7 cellular contexts compared by ENCODE assay signal in the genomic region with DNA sequence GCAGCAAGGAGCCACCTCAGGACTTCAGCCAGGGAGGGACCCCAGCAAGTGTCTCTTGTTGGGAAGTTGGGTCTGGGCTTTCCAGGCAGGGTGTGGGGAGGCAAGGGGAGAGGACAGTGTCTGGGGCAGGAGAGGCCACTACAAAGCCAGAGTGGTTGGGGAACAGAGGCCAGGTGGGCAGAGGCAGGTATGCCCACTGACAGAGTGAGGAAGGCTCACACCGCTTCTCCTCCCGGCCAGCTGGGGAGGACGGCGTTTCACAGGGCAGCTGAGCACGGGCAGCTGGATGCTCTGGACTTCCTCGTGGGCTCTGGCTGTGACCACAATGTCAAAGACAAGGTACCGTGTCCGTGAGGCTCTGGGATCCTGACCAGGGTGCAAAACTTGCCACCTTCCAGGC.
"Had no signal": no experiment of that assay in that cellular context is flagged by ENCODE, and none has a peak within 500 bp of the region (broad histone marks: within the 10 kb centered on the region; RNA-seq: fewer than 3 reads in every experiment).

No MANE protein-coding gene starts in this region.

- H3K4me2 ChIP-seq: GM23338 had no signal

- H3K36me3 ChIP-seq: HAP-1 had no signal

- H3K4me3 ChIP-seq: GM23338, HAP-1 had no signal

- H3K9me3 Mint-ChIP-seq: GM23338, HFFc6 had no signal

- H3K4me3 Mint-ChIP-seq: GM23338, HFFc6 had no signal

- ATAC-seq: GM23338, HCT116, HepG2 had no signal

- H3K4me1 ChIP-seq: HAP-1 had no signal

- H3K9me3 ChIP-seq: HAP-1 had no signal

- H3K27ac ChIP-seq: HL-60 had no signal

- H3K27ac Mint-ChIP-seq: GM23338, HFFc6 had no signal

- H2AFZ ChIP-seq: GM23338 had no signal

- FAIRE-seq: HepG2 had no signal

- DNase-seq: H7, HFFc6 had no signal
